35 cellular contexts compared by ENCODE assay signal in genomic region chr1:202685671-202686070, GRCh38. TPM values are rescaled to one million over a fixed set of nuclear protein-coding genes. Genes with fewer than 3 reads are reported as not detected.
"Had no signal": no experiment of that assay in that cellular context is flagged by ENCODE, and none has a peak within 500 bp of the region (broad histone marks: within the 10 kb centered on the region; RNA-seq: fewer than 3 reads in every experiment).

No MANE protein-coding gene starts in this region.

- H3K36me3 ChIP-seq: breast epithelium, Peyer's patch, SJSA1, WERI-Rb-1 had no signal

- DNase-seq: activated CD4-positive, alpha-beta T cell treated with anti-CD3 and anti-CD28 coated beads for 36 hours; activated CD4-positive, alpha-beta T cell treated with anti-CD3 and anti-CD28 coated beads, Interleukin-2, amount 10 ng/mL, durations not matched to agents 7 days and 5 days; activated CD4-positive, alpha-beta T cell treated with anti-CD3 and anti-CD28 coated beads, Interleukin-2, amount 50 U/mL, for 48 hours; activated CD8-positive, alpha-beta memory T cell treated with anti-CD3 and anti-CD28 coated beads, Interleukin-2, amount 50 U/mL, for 4 hours; activated gamma-delta T cell treated with Interleukin-2 at 50 U/mL for 16 hours; activated naive CD4-positive, alpha-beta T cell treated with anti-CD3 and anti-CD28 coated beads, Interleukin-2, amount 50 U/mL, for 16 hours; activated naive CD8-positive, alpha-beta T cell treated with anti-CD3 and anti-CD28 coated beads for 36 hours; activated T-cell treated with anti-CD3 and anti-CD28 coated beads for 4 hours; activated T-cell treated with anti-CD3 and anti-CD28 coated beads, Interleukin-2, amount 50 U/mL, for 4 hours; amniotic stem cell; body of pancreas; Kasumi-1; KG1; MM.1S; NCI-H187; NCI-H2107; NCI-H2171 treated with DMSO at 0.1 percent for 48 hours; NCI-H2227 treated with DMSO at 0.1 percent for 48 hours; NCI-H446; NCI-H526 treated with DMSO at 0.1 percent for 48 hours; NCI-H82; NK-92 treated with Interleukin-12 subunit alpha and Interleukin-12 subunit beta, amount 100 ng/mL, for 24 hours; PC-3; Peyer's patch; RPMI8226; SHP77 treated with DMSO at 0.1 percent for 48 hours; SW 1271; T-helper 1 cell; T-helper 2 cell; T-helper 9 cell; WERI-Rb-1 had no signal

- ATAC-seq: activated CD4-positive, alpha-beta T cell treated with anti-CD3 and anti-CD28 coated beads for 36 hours; activated T-cell treated with anti-CD3 and anti-CD28 coated beads, Interleukin-2, amount 50 U/mL, for 4 hours; body of pancreas; PC-3 had no signal

- H3K4me3 ChIP-seq: body of pancreas, breast epithelium, Peyer's patch, SJSA1 had no signal

- H3K27me3 ChIP-seq: body of pancreas, Peyer's patch had no signal

- H3K27ac ChIP-seq: body of pancreas, breast epithelium, Peyer's patch, SJSA1, WERI-Rb-1 had no signal

- H3K4me1 ChIP-seq: body of pancreas, breast epithelium, Peyer's patch, SJSA1 had no signal

- H3K9me3 ChIP-seq: body of pancreas, breast epithelium, Peyer's patch, SJSA1 had no signal

RNA-seq across cellular contexts. Expression of gene SYT2, which starts 24.6 kb away (rescaled TPM):
- total RNA-seq: activated CD4-positive, alpha-beta T cell treated with anti-CD3 and anti-CD28 coated beads for 36 hours; activated CD4-positive, alpha-beta T cell treated with anti-CD3 and anti-CD28 coated beads, Interleukin-2, amount 10 ng/mL, durations not matched to agents 7 days and 5 days; activated naive CD8-positive, alpha-beta T cell treated with anti-CD3 and anti-CD28 coated beads for 36 hours; activated T-cell treated with anti-CD3 and anti-CD28 coated beads, Interleukin-2, amount 50 U/mL, for 4 hours; activated T-helper 1 cell treated with anti-CD3 and anti-CD28 coated beads, Interleukin-12 subunit alpha, Interleukin-12 subunit beta, Interleukin-2, Interleukin-4 antibody, amounts not matched to agents 30 ng/mL and 10 ng/mL and 1 ng/mL, durations not matched to agents 14 hours and 24 hours and 36 hours; body of pancreas; cardiac septum; PC-3; SJSA1 had no signal
